21 cellular contexts compared by ENCODE assay signal in the genomic region with DNA sequence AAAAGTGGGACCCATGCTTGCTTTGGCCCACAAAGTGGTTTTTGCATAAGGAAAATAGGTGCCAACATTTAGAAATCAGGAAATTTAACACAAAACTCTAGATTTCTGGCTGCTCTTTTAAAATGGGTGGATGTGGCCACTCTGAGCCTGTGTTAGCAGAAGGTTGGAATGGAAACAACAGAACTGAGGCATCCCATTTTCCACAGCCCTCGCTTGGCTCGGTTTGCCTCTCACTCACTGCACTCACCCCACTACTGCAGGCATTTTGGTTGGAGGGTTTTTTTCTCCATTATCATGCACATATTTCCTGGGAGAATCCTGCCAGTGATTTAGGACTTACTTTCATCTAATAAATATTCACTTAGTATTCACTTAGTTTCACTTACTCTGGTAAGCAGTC.
"Had no signal": no experiment of that assay in that cellular context is flagged by ENCODE, and none has a peak within 500 bp of the region (broad histone marks: within the 10 kb centered on the region; RNA-seq: fewer than 3 reads in every experiment).

No MANE protein-coding gene starts in this region.

- ATAC-seq: activated naive CD8-positive, alpha-beta T cell treated with anti-CD3 and anti-CD28 coated beads, Interleukin-2, amount 50 U/mL, for 24 hours; activated T-cell treated with anti-CD3 and anti-CD28 coated beads, Interleukin-2, amount 50 U/mL, for 4 hours; activated T-helper 17 cell treated with anti-CD3 and anti-CD28 coated beads, Interleukin-2, amount 50 U/mL, for 72 hours; gastroesophageal sphincter; naive thymus-derived CD8-positive, alpha-beta T cell; stimulated activated naive B cell treated with anti-CD40 and anti-IgM and Interleukin-4, amounts not matched to agents 10 μg/mL and 1 μg/mL and 100 μg/mL, for 72 hours; T-helper 17 cell; upper lobe of right lung had no signal

- H3K4me1 ChIP-seq: colonic mucosa, stomach, upper lobe of right lung had no signal

- H3K4me3 ChIP-seq: colonic mucosa, dorsolateral prefrontal cortex, gastroesophageal sphincter, smooth muscle cell, stomach, tibial artery, upper lobe of right lung had no signal

- H3K27me3 ChIP-seq: colonic mucosa, dorsolateral prefrontal cortex, gastroesophageal sphincter, stomach, tibial artery, upper lobe of right lung had no signal

- H3K9me3 ChIP-seq: colonic mucosa, SK-N-SH had no signal

- H3K36me3 ChIP-seq: colonic mucosa, gastroesophageal sphincter, stomach, tibial artery, upper lobe of right lung had no signal

- DNase-seq: activated CD4-positive, alpha-beta memory T cell treated with anti-CD3 and anti-CD28 coated beads for 36 hours; activated CD4-positive, alpha-beta T cell treated with anti-CD3 and anti-CD28 coated beads, Interleukin-2, amount 10 ng/mL, durations not matched to agents 24 days and 14 days; activated CD4-positive, CD25-positive, alpha-beta regulatory T cell treated with anti-CD3 and anti-CD28 coated beads, Interleukin-2, amount 50 U/mL, for 72 hours; activated naive CD8-positive, alpha-beta T cell treated with anti-CD3 and anti-CD28 coated beads, Interleukin-2, amount 50 U/mL, for 24 hours; activated T-cell treated with anti-CD3 and anti-CD28 coated beads, Interleukin-2, amount 50 U/mL, for 4 hours; colonic mucosa; effector memory CD4-positive, alpha-beta T cell; head of caudate nucleus; kidney glomerular epithelial cell; naive thymus-derived CD8-positive, alpha-beta T cell; SK-N-SH; stimulated activated CD4-positive, alpha-beta T cell treated with anti-CD3 and anti-CD28 coated beads, Interleukin-2, amount 100 ng/mL, for 24 hours; stimulated activated naive B cell treated with anti-CD40 and anti-IgM and Interleukin-4, amounts not matched to agents 10 μg/mL and 1 μg/mL and 100 μg/mL, for 72 hours; stomach; T-helper 17 cell; tibial artery; upper lobe of right lung had no signal

- H3K27ac ChIP-seq: colonic mucosa, gastroesophageal sphincter, stomach, tibial artery, upper lobe of right lung had no signal
